16 cellular contexts compared by ENCODE assay signal in the genomic region with DNA sequence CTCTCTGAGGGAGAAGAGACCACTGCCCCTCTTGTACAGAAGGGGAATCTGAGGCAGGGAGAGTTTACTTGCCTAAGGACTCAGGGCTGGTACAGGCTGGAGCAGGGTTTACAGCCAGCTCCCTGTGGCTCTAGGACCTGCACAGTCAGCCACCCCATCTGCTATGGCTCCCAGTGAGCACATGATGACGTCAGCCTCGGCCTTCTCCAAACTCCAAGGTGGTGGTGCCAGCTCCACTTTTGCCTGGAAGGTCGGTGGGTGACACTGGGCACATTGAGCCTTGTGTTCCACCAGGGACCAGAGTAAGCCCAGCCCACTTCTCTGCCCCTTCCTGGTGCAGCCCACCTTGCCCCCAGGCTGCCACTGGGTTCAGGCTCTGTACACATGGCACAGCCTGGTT.
DNase-seq lines count a peak whose midpoint lies in the region; ATAC-seq and TF ChIP-seq lines count a peak whose summit lies in the region.
"Had no signal": no experiment of that assay in that cellular context is flagged by ENCODE, and none has a peak within 500 bp of the region (broad histone marks: within the 10 kb centered on the region; RNA-seq: fewer than 3 reads in every experiment).

No MANE protein-coding gene starts in this region.

- no peaks in the 10 kb centered on the region for H3F3A ChIP-seq in SK-N-SH (replicated peaks; ENCODE audit: insufficient read depth)

- TF ChIP-seq CTCF in HEK293 (tag by site-specific recombination; IDR thresholded peaks at IDR 0.05) (no peak), SK-N-SH (IDR thresholded peaks at IDR 0.05) (no peak)

- H3K4me2 ChIP-seq in SK-N-SH, result no peak overlapping the region

- CTCF ChIA-PET in HEK293 (lab: Yijun Ruan, JAX), result interaction anchor here (0.6 kb wide), 1 partner anchor 13 kb away, joined by 3 read pairs; no protein-coding TSS in a partner anchor
- CTCF ChIA-PET in SK-N-SH (lab: Yijun Ruan, JAX), result interaction anchor here (0.6 to 13.3 kb wide), 5 partner anchors 29 to 1039 kb away, joined by 3 to 149 read pairs (median 11); no protein-coding TSS in a partner anchor

- no peak for TF ChIP-seq RAD21 in SK-N-SH (IDR thresholded peaks at IDR 0.05; ENCODE audit: low read length)

- no peak for TF ChIP-seq EP300 in SK-N-SH (IDR thresholded peaks at IDR 0.05; ENCODE audit: borderline replicate concordance in 1 of 2, low read depth in 1 of 2, low read length in 1 of 2)

- H4K20me1 ChIP-seq in SK-N-SH (ENCODE audit: insufficient read depth), result no peaks in the 10 kb centered on the region

- DNase-seq in Daoy (ENCODE audit: low read depth), result peak; percentile 39
- peak; percentile 72 to 88 for DNase-seq in NCI-H446 (lab: John Stamatoyannopoulos, UW)
- peak; percentile 38 to 76 for DNase-seq in cerebellar nuclear complex (lab: John Stamatoyannopoulos, UW)
- no peak for DNase-seq in SK-N-SH
- DNase-seq in SKM-1 (lab: John Stamatoyannopoulos, UW; ENCODE audit: unreplicated experiment), result no peak
- DNase-seq: Caco-2, DMS53, Karpas-422, NCI-H1105 treated with DMSO at 0.1 percent for 48 hours, NCI-H187 treated with DMSO at 0.1 percent for 48 hours, RPMI8226, SJCRH30, SW 1271 had no signal

- no peaks in the 10 kb centered on the region for H3K79me2 ChIP-seq in SK-N-SH (ENCODE audit: insufficient read depth)

- POLR2A ChIA-PET in HEK293 (lab: Yijun Ruan, JAX) (no interaction called here), SK-N-SH (lab: Yijun Ruan, JAX) (no interaction called here)

- ATAC-seq in GM19452 (IDR thresholded peaks at IDR 0.05; ENCODE audit: unreplicated experiment), result no peak
- no peak for ATAC-seq in GM18519 (IDR thresholded peaks at IDR 0.05; ENCODE audit: low FRiP score, unreplicated experiment)

- H3K9ac ChIP-seq in SK-N-SH, result no peak overlapping the region

- H3K36me3 ChIP-seq in HEK293 (ENCODE audit: control insufficient read depth in 2 of 2, insufficient read depth in 1 of 2, low read length in 2 of 2) (no peaks in the 10 kb centered on the region), SK-N-SH (replicated peaks in 1 of 2; ENCODE audit: control insufficient read depth in 1 of 2, insufficient read depth in 2 of 2, low read length in 1 of 2) (no peaks in the 10 kb centered on the region)
- H3K36me3 ChIP-seq: SJCRH30 had no signal

- H3K27ac ChIP-seq in HEK293 (ENCODE audit: extremely low read depth, low read depth, low read length) (no peak overlapping the region), SK-N-SH (ENCODE audit: low read depth in 2 of 2, low read length in 1 of 2) (no peak overlapping the region)
- H3K27ac ChIP-seq: SJCRH30 had no signal

- no peaks in the 10 kb centered on the region for H3K9me2 ChIP-seq in SK-N-SH

- no peak overlapping the region for H2AFZ ChIP-seq in SK-N-SH (ENCODE audit: low read depth)

- H3K4me1 ChIP-seq in HEK293 (ENCODE audit: control insufficient read depth, insufficient read depth, low read length) (no peaks in the 10 kb centered on the region), SK-N-SH (ENCODE audit: control insufficient read depth in 1 of 2, insufficient read depth in 2 of 2, low read depth in 1 of 2, low read length in 1 of 2) (peaks cover 0 to 41% of the 10 kb centered on the region in 2 experiments; a peak in 1 of 4 replicates)
- H3K4me1 ChIP-seq: Caco-2, SJCRH30 had no signal

- WGBS in SK-N-SH (ENCODE audit: low lambda C conversion rate), result 13% methylated on average over 3 of the region's 3 CpGs

- H3K4me3 ChIP-seq in HEK293 (ENCODE audit: low read depth, low read length), result no peak overlapping the region
- H3K4me3 ChIP-seq in SK-N-SH (ENCODE audit: low read depth in 2 of 2, low read length in 1 of 2), result no peak overlapping the region
- H3K4me3 ChIP-seq: SJCRH30 had no signal

- H3K9me3 ChIP-seq in HEK293 (ENCODE audit: control insufficient read depth, insufficient read depth, low read depth, low read length) (no peaks in the 10 kb centered on the region), SK-N-SH (no peaks in the 10 kb centered on the region)
- H3K9me3 ChIP-seq: Caco-2, SJCRH30 had no signal

- H3K27me3 ChIP-seq in SK-N-SH (ENCODE audit: insufficient read depth), result 0 out of 2 replicates have a peak, but pooled peaks cover 1% of the 10 kb centered on the region

TF ChIP-seq in HEK293, 187 proteins besides CTCF, POLR2A, EP300 and RAD21 (continues in another document):
- peak; percentile 78 for TF ChIP-seq ZNF600 (tag by site-specific recombination; IDR thresholded peaks at IDR 0.05)
- TF ChIP-seq ZNF239 (tag by site-specific recombination; IDR thresholded peaks at IDR 0.05), result no peak
- TF ChIP-seq ZNF624 (tag by site-specific recombination; IDR thresholded peaks at IDR 0.05), result no peak
- TF ChIP-seq, protein P1, sequence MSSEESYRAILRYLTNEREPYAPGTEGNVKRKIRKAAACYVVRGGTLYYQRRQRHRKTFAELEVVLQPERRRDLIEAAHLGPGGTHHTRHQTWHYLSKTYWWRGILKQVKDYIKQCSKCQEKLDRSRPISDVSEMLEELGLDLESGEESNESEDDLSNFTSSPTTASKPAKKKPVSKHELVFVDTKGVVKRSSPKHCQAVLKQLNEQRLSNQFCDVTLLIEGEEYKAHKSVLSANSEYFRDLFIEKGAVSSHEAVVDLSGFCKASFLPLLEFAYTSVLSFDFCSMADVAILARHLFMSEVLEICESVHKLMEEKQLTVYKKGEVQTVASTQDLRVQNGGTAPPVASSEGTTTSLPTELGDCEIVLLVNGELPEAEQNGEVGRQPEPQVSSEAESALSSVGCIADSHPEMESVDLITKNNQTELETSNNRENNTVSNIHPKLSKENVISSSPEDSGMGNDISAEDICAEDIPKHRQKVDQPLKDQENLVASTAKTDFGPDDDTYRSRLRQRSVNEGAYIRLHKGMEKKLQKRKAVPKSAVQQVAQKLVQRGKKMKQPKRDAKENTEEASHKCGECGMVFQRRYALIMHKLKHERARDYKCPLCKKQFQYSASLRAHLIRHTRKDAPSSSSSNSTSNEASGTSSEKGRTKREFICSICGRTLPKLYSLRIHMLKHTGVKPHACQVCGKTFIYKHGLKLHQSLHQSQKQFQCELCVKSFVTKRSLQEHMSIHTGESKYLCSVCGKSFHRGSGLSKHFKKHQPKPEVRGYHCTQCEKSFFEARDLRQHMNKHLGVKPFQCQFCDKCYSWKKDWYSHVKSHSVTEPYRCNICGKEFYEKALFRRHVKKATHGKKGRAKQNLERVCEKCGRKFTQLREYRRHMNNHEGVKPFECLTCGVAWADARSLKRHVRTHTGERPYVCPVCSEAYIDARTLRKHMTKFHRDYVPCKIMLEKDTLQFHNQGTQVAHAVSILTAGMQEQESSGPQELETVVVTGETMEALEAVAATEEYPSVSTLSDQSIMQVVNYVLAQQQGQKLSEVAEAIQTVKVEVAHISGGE (tag by site-specific recombination; conservative IDR thresholded peaks at IDR 0.05; ENCODE audit: low read depth), result no peak
- TF ChIP-seq ZNF354C (tag by site-specific recombination; IDR thresholded peaks at IDR 0.05; ENCODE audit: borderline replicate concordance, low read depth), result no peak
- no peak for TF ChIP-seq ZNF350 (tag by site-specific recombination; IDR thresholded peaks at IDR 0.05)

TF ChIP-seq in SK-N-SH, 30 proteins besides CTCF, POLR2A, EP300 and RAD21:
- TF ChIP-seq NRF1 (IDR thresholded peaks at IDR 0.05; ENCODE audit: low read depth, low read length) (no peak), FOXJ3 (CRISPR knock-in tag; IDR thresholded peaks at IDR 0.05) (no peak), JUND (IDR thresholded peaks at IDR 0.05) (no peak), FOXM1 (IDR thresholded peaks at IDR 0.05; ENCODE audit: low read depth) (no peak), RCOR1 (IDR thresholded peaks at IDR 0.05; ENCODE audit: low read length) (no peak), GABPA (IDR thresholded peaks at IDR 0.05; ENCODE audit: low read depth) (no peak), SMC3 (IDR thresholded peaks at IDR 0.05; ENCODE audit: low read depth, low read length) (no peak), GATA2 (CRISPR knock-in tag; IDR thresholded peaks at IDR 0.05) (no peak), EZH2phosphoT487 (IDR thresholded peaks at IDR 0.05; ENCODE audit: borderline replicate concordance, low read depth) (no peak), SIN3A (IDR thresholded peaks at IDR 0.05; ENCODE audit: borderline replicate concordance, low read depth, low read length) (no peak), POLR2AphosphoS5 (IDR thresholded peaks at IDR 0.05; ENCODE audit: low read depth, low read length) (no peak)
- TF ChIP-seq, protein P2, sequence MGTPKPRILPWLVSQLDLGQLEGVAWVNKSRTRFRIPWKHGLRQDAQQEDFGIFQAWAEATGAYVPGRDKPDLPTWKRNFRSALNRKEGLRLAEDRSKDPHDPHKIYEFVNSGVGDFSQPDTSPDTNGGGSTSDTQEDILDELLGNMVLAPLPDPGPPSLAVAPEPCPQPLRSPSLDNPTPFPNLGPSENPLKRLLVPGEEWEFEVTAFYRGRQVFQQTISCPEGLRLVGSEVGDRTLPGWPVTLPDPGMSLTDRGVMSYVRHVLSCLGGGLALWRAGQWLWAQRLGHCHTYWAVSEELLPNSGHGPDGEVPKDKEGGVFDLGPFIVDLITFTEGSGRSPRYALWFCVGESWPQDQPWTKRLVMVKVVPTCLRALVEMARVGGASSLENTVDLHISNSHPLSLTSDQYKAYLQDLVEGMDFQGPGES (IDR thresholded peaks at IDR 0.05; ENCODE audit: low read depth, low read length), result no peak

Comparison
In these comparisons a context has a peak if more than half of its experiments do, and no peak if none do; other contexts are left out.
1. DNase-seq: peak in Daoy (single experiment), NCI-H446 (2 of 2) and cerebellar nuclear complex (2 of 2); none in SK-N-SH (single experiment) and SKM-1 (single experiment).